Comparison of ENCODE assay signal across 1 cellular context in the genomic region with DNA sequence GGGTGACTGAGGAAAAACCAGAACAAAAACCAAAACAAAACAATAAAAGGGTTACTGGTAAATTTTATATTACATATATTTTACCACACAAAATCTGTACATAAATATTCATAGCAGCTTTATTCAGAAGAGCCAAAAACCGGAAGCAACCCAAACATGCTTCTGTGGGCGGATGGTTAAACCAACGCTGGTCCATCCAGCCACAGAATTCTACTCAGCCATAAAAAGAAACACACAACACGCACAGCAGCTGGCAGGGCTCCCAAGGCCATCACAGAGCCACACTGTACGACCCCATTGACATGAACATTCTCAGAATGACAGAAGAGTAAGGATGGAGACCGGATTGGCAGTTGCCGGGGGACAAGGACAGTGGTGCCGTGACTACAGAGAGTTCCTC.
TF ChIP-seq lines count a peak whose summit lies in the region.

No MANE protein-coding gene starts in this region.

TF ChIP-seq in GM12878, 131 proteins besides CTCF, POLR2A, EP300 and RAD21 (continued from another document):
- TF ChIP-seq, protein P1, sequence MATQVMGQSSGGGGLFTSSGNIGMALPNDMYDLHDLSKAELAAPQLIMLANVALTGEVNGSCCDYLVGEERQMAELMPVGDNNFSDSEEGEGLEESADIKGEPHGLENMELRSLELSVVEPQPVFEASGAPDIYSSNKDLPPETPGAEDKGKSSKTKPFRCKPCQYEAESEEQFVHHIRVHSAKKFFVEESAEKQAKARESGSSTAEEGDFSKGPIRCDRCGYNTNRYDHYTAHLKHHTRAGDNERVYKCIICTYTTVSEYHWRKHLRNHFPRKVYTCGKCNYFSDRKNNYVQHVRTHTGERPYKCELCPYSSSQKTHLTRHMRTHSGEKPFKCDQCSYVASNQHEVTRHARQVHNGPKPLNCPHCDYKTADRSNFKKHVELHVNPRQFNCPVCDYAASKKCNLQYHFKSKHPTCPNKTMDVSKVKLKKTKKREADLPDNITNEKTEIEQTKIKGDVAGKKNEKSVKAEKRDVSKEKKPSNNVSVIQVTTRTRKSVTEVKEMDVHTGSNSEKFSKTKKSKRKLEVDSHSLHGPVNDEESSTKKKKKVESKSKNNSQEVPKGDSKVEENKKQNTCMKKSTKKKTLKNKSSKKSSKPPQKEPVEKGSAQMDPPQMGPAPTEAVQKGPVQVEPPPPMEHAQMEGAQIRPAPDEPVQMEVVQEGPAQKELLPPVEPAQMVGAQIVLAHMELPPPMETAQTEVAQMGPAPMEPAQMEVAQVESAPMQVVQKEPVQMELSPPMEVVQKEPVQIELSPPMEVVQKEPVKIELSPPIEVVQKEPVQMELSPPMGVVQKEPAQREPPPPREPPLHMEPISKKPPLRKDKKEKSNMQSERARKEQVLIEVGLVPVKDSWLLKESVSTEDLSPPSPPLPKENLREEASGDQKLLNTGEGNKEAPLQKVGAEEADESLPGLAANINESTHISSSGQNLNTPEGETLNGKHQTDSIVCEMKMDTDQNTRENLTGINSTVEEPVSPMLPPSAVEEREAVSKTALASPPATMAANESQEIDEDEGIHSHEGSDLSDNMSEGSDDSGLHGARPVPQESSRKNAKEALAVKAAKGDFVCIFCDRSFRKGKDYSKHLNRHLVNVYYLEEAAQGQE (IDR thresholded peaks at IDR 0.05; ENCODE audit: low read depth, low read length), result no peak
- TF ChIP-seq CHD2 (IDR thresholded peaks at IDR 0.05; ENCODE audit: borderline replicate concordance, low read depth, low read length), result no peak
